In the genomic region with DNA sequence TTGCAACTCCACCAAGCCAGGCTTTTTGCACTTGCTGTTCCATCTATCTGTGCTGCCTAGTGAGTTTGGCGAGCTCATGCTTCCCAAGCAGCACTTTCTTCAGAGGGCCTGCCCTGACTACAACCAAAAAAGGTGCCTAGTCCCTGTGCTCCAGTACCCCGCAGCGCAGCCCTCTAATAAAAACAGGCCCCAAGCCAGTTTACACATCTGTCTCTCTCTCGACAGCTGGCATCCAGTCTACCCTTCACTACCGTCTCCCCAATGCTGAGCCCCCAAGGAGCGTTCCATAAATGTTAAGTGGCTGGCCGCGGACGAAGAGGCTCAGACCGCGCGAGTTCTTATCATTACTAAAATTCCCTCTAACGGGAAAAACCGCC, we compare ENCODE assay signal across 8 cellular contexts. TPM values are rescaled to one million over a fixed set of nuclear protein-coding genes. Genes with fewer than 3 reads are reported as not detected.
A peak's percentile ranks its signal among the peaks of the same experiment; 100 is the strongest.
DNase-seq lines count a peak whose midpoint lies in the region; ATAC-seq and TF ChIP-seq lines count a peak whose summit lies in the region.

No MANE protein-coding gene starts in this region.

- no peak overlapping the region for H3K23ac ChIP-seq in H9 (ENCODE audit: insufficient read length, low read depth, low read length)

- H3K4me2 ChIP-seq in DND-41 (ENCODE audit: insufficient read depth, low read length): peak overlapping the region; percentile 86
- H3K4me2 ChIP-seq in H9 (ENCODE audit: insufficient read depth, insufficient read length, low read length): peak overlapping the region; percentile 96

- no peak overlapping the region for H4K91ac ChIP-seq in H9 (ENCODE audit: insufficient read length, low read depth, low read length)

- peak overlapping the region; percentile 81 for H3K9ac ChIP-seq in DND-41 (ENCODE audit: low read depth, low read length)
- peak overlapping the region; percentile 94 for H3K9ac ChIP-seq in H9 (ENCODE audit: extremely low read depth, insufficient read length, low read length)
- H3K9ac ChIP-seq in endodermal cell (ENCODE audit: extremely low read depth, low read length, poor library complexity, severe bottlenecking): peak overlapping the region; percentile 90

- H3K9me3 ChIP-seq in DND-41 (ENCODE audit: insufficient read depth, low read length, severe bottlenecking) (peaks cover 2% of the 10 kb centered on the region), H9 (ENCODE audit: control insufficient read depth, low read depth, low read length) (no peaks in the 10 kb centered on the region), endodermal cell (ENCODE audit: control insufficient read depth, low read length) (no peaks in the 10 kb centered on the region), muscle layer of duodenum (ENCODE audit: control insufficient read depth in 1 of 2, low read length in 2 of 2) (no peaks in the 10 kb centered on the region)

- peak overlapping the region; percentile 89 for H3K18ac ChIP-seq in H9 (ENCODE audit: insufficient read length, low read depth, low read length)

- DNase-seq in DND-41 (no peak), H9 (no peak), RWPE1 (ENCODE audit: low spot score) (peak; percentile 23), endodermal cell (peak; percentile 58), dedifferentiated amniotic fluid mesenchymal stem cell (ENCODE audit: extremely low spot score) (no peak), NCI-H446 (lab: John Stamatoyannopoulos, UW) (no peak), foreskin melanocyte (no peak)

- H2BK12ac ChIP-seq in H9 (ENCODE audit: insufficient read length, low read depth, low read length): no peak overlapping the region

- H3K27ac ChIP-seq in DND-41 (ENCODE audit: low read length) (peak overlapping the region; percentile 77), H9 (ENCODE audit: insufficient read length, low read depth, low read length) (no peak overlapping the region), RWPE1 (peak overlapping the region; percentile 71), endodermal cell (ENCODE audit: low read depth, low read length) (no peak overlapping the region), muscle layer of duodenum (ENCODE audit: low read length) (peak overlapping the region; percentile 74)

- H3K36me3 Mint-ChIP-seq in H9 (ENCODE audit: insufficient read depth in 1 of 3, low read depth in 3 of 3) (peaks cover 0 to 4% (median 2%) of the 10 kb centered on the region in 3 experiments; a peak in 3 of 7 replicates), endodermal cell (ENCODE audit: low read depth) (peaks cover 2% of the 10 kb centered on the region)

- peak overlapping the region; percentile 76 to 77 for H3K4me3 ChIP-seq in DND-41 (ENCODE audit: low read depth in 1 of 2, low read length in 2 of 2)
- H3K4me3 ChIP-seq in endodermal cell (ENCODE audit: low read length): peak overlapping the region; percentile 96
- peak overlapping the region; percentile 88 to 92 for H3K4me3 ChIP-seq in muscle layer of duodenum (ENCODE audit: low read depth in 1 of 2, low read length in 2 of 2)

- CTCF ChIA-PET in RWPE1 (lab: Yijun Ruan, JAX): interaction anchor here (0.6 to 1.9 kb wide), 23 partner anchors 9 to 320 kb away, joined by 3 to 16 read pairs (median 4); a partner anchor contains a TSS

- H3K36me3 ChIP-seq in DND-41 (ENCODE audit: insufficient read depth, low read length): 0 out of 2 replicates have a peak, but pooled peaks cover 4% of the 10 kb centered on the region
- no peaks in the 10 kb centered on the region for H3K36me3 ChIP-seq in endodermal cell (ENCODE audit: control insufficient read depth, insufficient read depth, low read length)
- H3K36me3 ChIP-seq in muscle layer of duodenum (ENCODE audit: control insufficient read depth in 1 of 2, insufficient read depth in 2 of 2, low read length in 2 of 2): no peaks in the 10 kb centered on the region

- no peak overlapping the region for H3K4ac ChIP-seq in H9 (ENCODE audit: low read depth, low read length)

- H4K20me1 ChIP-seq in DND-41 (ENCODE audit: insufficient read depth, low read length): peaks cover 15% of the 10 kb centered on the region; the same call in 1 of the 2 replicates
- H4K20me1 ChIP-seq in H9 (ENCODE audit: control insufficient read depth, insufficient read depth, insufficient read length): no peaks in the 10 kb centered on the region

- no peak overlapping the region for H2BK120ac ChIP-seq in H9 (ENCODE audit: low read depth, low read length, poor library complexity, severe bottlenecking)

- H2AFZ ChIP-seq in DND-41 (ENCODE audit: low read depth, low read length) (peak overlapping the region; percentile 63), H9 (ENCODE audit: low read length) (no peak overlapping the region)

- H3K4me3 Mint-ChIP-seq in H9: peak overlapping the region; percentile 98 to 99
- peak overlapping the region; percentile 98 for H3K4me3 Mint-ChIP-seq in endodermal cell

- H3K4me1 Mint-ChIP-seq in H9 (peaks cover 32 to 36% of the 10 kb centered on the region in 2 experiments), endodermal cell (peaks cover 39% of the 10 kb centered on the region)

- no peak for TF ChIP-seq CTCF in DND-41 (IDR thresholded peaks at IDR 0.05; ENCODE audit: borderline replicate concordance, extremely low read depth, low read length, poor library complexity, severe bottlenecking)
- no peak for TF ChIP-seq CTCF in H9 (conservative IDR thresholded peaks at IDR 0.05)
- no peak for TF ChIP-seq CTCF in RWPE1 (conservative IDR thresholded peaks at IDR 0.05; ENCODE audit: low read depth)
- no peak for TF ChIP-seq CTCF in endodermal cell (conservative IDR thresholded peaks at IDR 0.05)

- peak overlapping the region; percentile 94 for H3K14ac ChIP-seq in H9 (ENCODE audit: insufficient read depth, low read length)

- peaks cover 3% of the 10 kb centered on the region for H3K79me1 ChIP-seq in H9 (ENCODE audit: insufficient read depth, low read depth, low read length, poor library complexity, severe bottlenecking)

- H3K9me3 Mint-ChIP-seq in H9: peaks cover 2 to 5% of the 10 kb centered on the region in 2 experiments; a peak in 2 of 5 replicates
- H3K9me3 Mint-ChIP-seq in endodermal cell: peaks cover 5% of the 10 kb centered on the region

- WGBS in H9 (ENCODE audit: extremely low coverage, insufficient read length, low lambda C conversion rate): no CpG with 5 or more reads among the region's 14 CpGs
- 0% methylated on average over 3 to 14 of the region's 14 CpGs for WGBS in endodermal cell (ENCODE audit: insufficient coverage in 1 of 2, insufficient read length in 1 of 2), 2 experiments

- H3K27me3 Mint-ChIP-seq in H9 (ENCODE audit: low read depth) (no peaks in the 10 kb centered on the region), endodermal cell (ENCODE audit: insufficient read depth) (no peaks in the 10 kb centered on the region)

- H3K79me2 ChIP-seq in DND-41 (ENCODE audit: insufficient read depth, low read length): peaks cover 56% of the 10 kb centered on the region
- peaks cover 35% of the 10 kb centered on the region for H3K79me2 ChIP-seq in H9 (ENCODE audit: insufficient read depth, low read length)

- POLR2A ChIA-PET in RWPE1 (lab: Yijun Ruan, JAX; ENCODE audit: low non-redundant PET): interaction anchor here (0.6 to 1.2 kb wide), 2 partner anchors 93 to 215 kb away, joined by 3 to 4 read pairs; a partner anchor contains a TSS

- no peaks in the 10 kb centered on the region for H3K23me2 ChIP-seq in H9 (ENCODE audit: insufficient read length, low read depth, low read length, poor library complexity, severe bottlenecking)

- no peak overlapping the region for H3K56ac ChIP-seq in H9 (ENCODE audit: insufficient read length, low read depth, low read length)

- H4K8ac ChIP-seq in H9 (replicated peaks; ENCODE audit: insufficient read length, low read depth, low read length): no peak overlapping the region

- H3K27ac Mint-ChIP-seq in H9 (peak overlapping the region; percentile 88 to 99 (median 98); a peak in 6 of 7 replicates), endodermal cell (peak overlapping the region; percentile 95)

- peaks cover 40% of the 10 kb centered on the region for H3K4me1 ChIP-seq in DND-41 (ENCODE audit: insufficient read depth, low read length)
- peaks cover 2% of the 10 kb centered on the region; the same call in 1 of the 2 replicates for H3K4me1 ChIP-seq in H9 (ENCODE audit: insufficient read depth, low read length)
- peaks cover 9% of the 10 kb centered on the region for H3K4me1 ChIP-seq in endodermal cell (ENCODE audit: control insufficient read depth, insufficient read depth, low read length)
- peaks cover 14 to 32% of the 10 kb centered on the region in 2 donors for H3K4me1 ChIP-seq in muscle layer of duodenum (ENCODE audit: control insufficient read depth in 1 of 2, insufficient read depth in 2 of 2, low read length in 2 of 2)

- H2BK5ac ChIP-seq in H9 (ENCODE audit: insufficient read length, low read length): no peak overlapping the region

- no peak overlapping the region for H2BK20ac ChIP-seq in H9 (ENCODE audit: low read depth, low read length, poor library complexity, severe bottlenecking)

- H3K27me3 ChIP-seq in DND-41 (ENCODE audit: insufficient read depth, low read length, poor library complexity) (no peaks in the 10 kb centered on the region), H9 (ENCODE audit: insufficient read depth, low read length) (no peaks in the 10 kb centered on the region; the same call in 1 of the 2 replicates), endodermal cell (ENCODE audit: control insufficient read depth, insufficient read depth, low read length, poor library complexity, severe bottlenecking) (no peaks in the 10 kb centered on the region), muscle layer of duodenum (ENCODE audit: low read depth, low read length) (no peaks in the 10 kb centered on the region)

- peak; percentile 12 for ATAC-seq in DND-41 (ENCODE audit: insufficient read depth, low read depth)

- no peak overlapping the region for H4K5ac ChIP-seq in H9 (ENCODE audit: insufficient read length, low read depth, low read length)

- no peak overlapping the region for H2BK15ac ChIP-seq in H9 (ENCODE audit: low read depth, low read length)

- no peak overlapping the region for H2AK5ac ChIP-seq in H9 (ENCODE audit: insufficient read length, low read length)

- H3T11ph ChIP-seq in H9 (ENCODE audit: low read length): no peak overlapping the region

RNA-seq across cellular contexts. Expression of a gene that starts 0.5 kb away (rescaled TPM):
- total RNA-seq in H9 (2021) (50.6 and 57.8 TPM in 2 replicates), endodermal cell (10 to 100 TPM; 56.4 to 68.1 TPM)
- polyA plus RNA-seq in endodermal cell (2013, experiment 1 of 2): 50.4 TPM
- polyA plus RNA-seq in endodermal cell (2013, experiment 2 of 2): 52.4 TPM

RNA-seq across cellular contexts. Expression of a gene that starts 56.9 kb away (rescaled TPM):
- total RNA-seq in H9 (2021) (50.5 and 53.5 TPM in 2 replicates), endodermal cell (10 to 100 TPM; 42.0 to 59.8 TPM)
- 33.3 TPM for polyA plus RNA-seq in endodermal cell (2013, experiment 1 of 2)
- polyA plus RNA-seq in endodermal cell (2013, experiment 2 of 2): 31.8 TPM

Comparison
In these comparisons a context has a peak if more than half of its experiments do, and no peak if none do; other contexts are left out.
1. DNase-seq: peak in RWPE1 (single experiment) and endodermal cell (single experiment); none in DND-41 (single experiment), H9 (single experiment), dedifferentiated amniotic fluid mesenchymal stem cell (single experiment), NCI-H446 (0 of 2) and foreskin melanocyte (single experiment).
2. H3K27ac ChIP-seq: peak in DND-41 (single experiment), RWPE1 (single experiment) and muscle layer of duodenum (single experiment); none in H9 (single experiment) and endodermal cell (single experiment).
3. Peak in every context shown above with its lines, with median percentiles within 50 percentile points of each other: H3K4me3 ChIP-seq and H3K9ac ChIP-seq.